Comparison of ENCODE assay signal across 8 cellular contexts in genomic region chr11:73143126-73143838, GRCh38. TPM values are rescaled to one million over a fixed set of nuclear protein-coding genes. Genes with fewer than 3 reads are reported as not detected.
A peak's percentile ranks its signal among the peaks of the same experiment; 100 is the strongest.
DNase-seq lines count a peak whose midpoint lies in the region; ATAC-seq, FAIRE-seq and TF ChIP-seq lines count a peak whose summit lies in the region.

No MANE protein-coding gene starts in this region.

- H3K9me3 Mint-ChIP-seq in effector memory CD8-positive, alpha-beta T cell, result no peaks in the 10 kb centered on the region
- no peaks in the 10 kb centered on the region for H3K9me3 Mint-ChIP-seq in naive B cell

- in situ Hi-C loops in GM18951 (cut with MboI; ENCODE audit: low sequenced_read_pairs, unreplicated experiment), result no loop called here

- no peaks in the 10 kb centered on the region for H3K36me3 ChIP-seq in Peyer's patch

- FAIRE-seq in urothelium cell line (lab: Jason Lieb, UNC), result no peak

- no peak for TF ChIP-seq CTCF in AG10803 (conservative IDR thresholded peaks at IDR 0.05; ENCODE audit: low read length)
- TF ChIP-seq CTCF in Peyer's patch (IDR thresholded peaks at IDR 0.05), result no peak

- no peak for DNase-seq in AG10803 (ENCODE audit: low read depth)
- peak in 1 of 3 donors; percentile 58 for DNase-seq in Peyer's patch
- peak in 1 of 3 experiments; percentile 58 for DNase-seq in effector memory CD8-positive, alpha-beta T cell
- no peak for DNase-seq in naive B cell
- no peak for DNase-seq in GM19240 (ENCODE audit: insufficient read length, low spot score)
- no peak for DNase-seq in urothelium cell line (ENCODE audit: low spot score)
- DNase-seq in NCI-H446 (lab: John Stamatoyannopoulos, UW), result no peak

- H3K4me3 ChIP-seq in AG10803 (ENCODE audit: low read length), result peak overlapping the region; percentile 62
- H3K4me3 ChIP-seq in Peyer's patch, result peak overlapping the region; percentile 82 to 94 (median 88)

- H3K27ac Mint-ChIP-seq in effector memory CD8-positive, alpha-beta T cell, result peak overlapping the region; percentile 93 to 98
- H3K27ac Mint-ChIP-seq in naive B cell, result peak overlapping the region; percentile 96 to 99 (median 98)

- H3K27me3 Mint-ChIP-seq in effector memory CD8-positive, alpha-beta T cell, result no peaks in the 10 kb centered on the region
- H3K27me3 Mint-ChIP-seq in naive B cell, result no peaks in the 10 kb centered on the region

- peaks cover 23 to 35% of the 10 kb centered on the region in 2 donors for H3K4me1 Mint-ChIP-seq in effector memory CD8-positive, alpha-beta T cell (ENCODE audit: low read depth in 2 of 2)
- peaks cover 47 to 75% (median 71%) of the 10 kb centered on the region in 3 donors for H3K4me1 Mint-ChIP-seq in naive B cell

- H3K27ac ChIP-seq in Peyer's patch, result peak overlapping the region; percentile 90 to 99 (median 96)

- peaks cover 0 to 33% (median 18%) of the 10 kb centered on the region in 4 donors for H3K4me1 ChIP-seq in Peyer's patch

- H3K27me3 ChIP-seq in Peyer's patch, result no peaks in the 10 kb centered on the region

- no peak for ATAC-seq in effector memory CD8-positive, alpha-beta T cell (replicated peaks)
- ATAC-seq in naive B cell (ENCODE audit: low read depth in 2 of 2), result no peak

- no peaks in the 10 kb centered on the region for H3K9me3 ChIP-seq in Peyer's patch

- TF ChIP-seq POLR2A in GM18951 (IDR thresholded peaks at IDR 0.05; ENCODE audit: extremely low read depth, insufficient read depth, insufficient read length), result peak; percentile 9
- TF ChIP-seq POLR2A in Peyer's patch (IDR thresholded peaks at IDR 0.05), result no peak

- H3K4me3 Mint-ChIP-seq in effector memory CD8-positive, alpha-beta T cell, result peak overlapping the region; percentile 94 to 96
- H3K4me3 Mint-ChIP-seq in naive B cell, result peak overlapping the region; percentile 86 to 100 (median 96)

- peaks cover 37% of the 10 kb centered on the region for H3K36me3 Mint-ChIP-seq in effector memory CD8-positive, alpha-beta T cell (ENCODE audit: insufficient read depth)
- H3K36me3 Mint-ChIP-seq in naive B cell, result peaks cover 7 to 11% of the 10 kb centered on the region in 2 donors

RNA-seq across cellular contexts. Expression of gene FCHSD2, which starts 1.2 kb away (rescaled TPM):
- 10 to 100 TPM in 3 of 4 donors, 1 to 10 TPM in 1; 6.7 to 95.7 (median 10.2) TPM for total RNA-seq in Peyer's patch
- 100 to 1,000 TPM in 3 of 6 donors, 10 to 100 TPM in 3; 43.0 to 134 (median 104) TPM for polyA plus RNA-seq in naive B cell (ENCODE audit: low read depth in 6 of 6)
